ENCODE assay signal across 9 cellular contexts in genomic region chr11:60133917-60134316, GRCh38. TPM values are rescaled to one million over a fixed set of nuclear protein-coding genes. Genes with fewer than 3 reads are reported as not detected.
"Had no signal": no experiment of that assay in that cellular context is flagged by ENCODE, and none has a peak within 500 bp of the region (broad histone marks: within the 10 kb centered on the region; RNA-seq: fewer than 3 reads in every experiment).

No MANE protein-coding gene starts in this region.

- FAIRE-seq: G401.6, GM12878, GM12891, GM12892, GM18507, GM19239 had no signal

- H3K4me3 ChIP-seq: GM12878 had no signal

- DNase-seq: GDM1, GF-D8 had no signal

- ATAC-seq: GM12878 had no signal

RNA-seq across cellular contexts. Expression of gene MS4A2, which starts 45.5 kb away (rescaled TPM):
- total RNA-seq: G401, GM12878 had no signal
- polyA plus RNA-seq: GM12878 had no signal

RNA-seq across cellular contexts. Expression of gene MS4A6A, which starts 49.0 kb away (rescaled TPM):
- total RNA-seq: G401 had no signal
